1 cellular context compared by ENCODE assay signal in the genomic region with DNA sequence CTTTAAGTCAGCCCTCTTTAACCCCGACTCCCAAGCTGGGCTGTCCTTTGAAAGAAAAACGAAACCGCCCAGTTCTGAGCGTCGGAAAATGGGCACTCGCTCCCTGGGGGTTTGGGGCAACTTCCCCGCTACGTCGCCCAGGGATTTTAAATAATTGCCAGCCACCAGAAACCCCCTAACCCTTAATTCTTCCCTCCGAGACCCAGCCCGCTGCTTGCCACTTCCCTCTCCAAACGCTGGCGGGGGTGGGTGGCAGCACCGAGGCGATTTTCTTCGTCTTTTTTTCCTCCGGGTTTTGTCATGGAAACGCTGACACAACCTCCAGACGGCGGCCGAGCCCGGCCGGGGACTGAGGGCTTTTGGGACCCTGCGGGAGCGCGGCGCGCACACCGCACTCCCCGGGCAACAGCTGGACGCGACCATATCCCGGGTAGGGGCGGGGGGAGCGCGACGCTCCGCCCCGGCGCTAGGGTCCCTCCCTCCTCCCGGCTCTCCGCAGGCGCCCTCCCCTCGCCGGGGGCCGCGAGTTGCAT.
TF ChIP-seq lines count a peak whose summit lies in the region.

A gene (plus strand): TSS at position 532 of the 533 bp plus-strand sequence.

TF ChIP-seq in H1, 55 proteins besides CTCF, POLR2A, EP300 and RAD21 (continued from another document):
- no peak for TF ChIP-seq TEAD4 (IDR thresholded peaks at IDR 0.05; ENCODE audit: low read depth, low read length)
- TF ChIP-seq EGR1 (IDR thresholded peaks at IDR 0.05; ENCODE audit: borderline replicate concordance, low read depth, low read length), result peak; percentile 91
- TF ChIP-seq SP4 (IDR thresholded peaks at IDR 0.05; ENCODE audit: low read length), result peak; percentile 32
- TF ChIP-seq, protein P1, sequence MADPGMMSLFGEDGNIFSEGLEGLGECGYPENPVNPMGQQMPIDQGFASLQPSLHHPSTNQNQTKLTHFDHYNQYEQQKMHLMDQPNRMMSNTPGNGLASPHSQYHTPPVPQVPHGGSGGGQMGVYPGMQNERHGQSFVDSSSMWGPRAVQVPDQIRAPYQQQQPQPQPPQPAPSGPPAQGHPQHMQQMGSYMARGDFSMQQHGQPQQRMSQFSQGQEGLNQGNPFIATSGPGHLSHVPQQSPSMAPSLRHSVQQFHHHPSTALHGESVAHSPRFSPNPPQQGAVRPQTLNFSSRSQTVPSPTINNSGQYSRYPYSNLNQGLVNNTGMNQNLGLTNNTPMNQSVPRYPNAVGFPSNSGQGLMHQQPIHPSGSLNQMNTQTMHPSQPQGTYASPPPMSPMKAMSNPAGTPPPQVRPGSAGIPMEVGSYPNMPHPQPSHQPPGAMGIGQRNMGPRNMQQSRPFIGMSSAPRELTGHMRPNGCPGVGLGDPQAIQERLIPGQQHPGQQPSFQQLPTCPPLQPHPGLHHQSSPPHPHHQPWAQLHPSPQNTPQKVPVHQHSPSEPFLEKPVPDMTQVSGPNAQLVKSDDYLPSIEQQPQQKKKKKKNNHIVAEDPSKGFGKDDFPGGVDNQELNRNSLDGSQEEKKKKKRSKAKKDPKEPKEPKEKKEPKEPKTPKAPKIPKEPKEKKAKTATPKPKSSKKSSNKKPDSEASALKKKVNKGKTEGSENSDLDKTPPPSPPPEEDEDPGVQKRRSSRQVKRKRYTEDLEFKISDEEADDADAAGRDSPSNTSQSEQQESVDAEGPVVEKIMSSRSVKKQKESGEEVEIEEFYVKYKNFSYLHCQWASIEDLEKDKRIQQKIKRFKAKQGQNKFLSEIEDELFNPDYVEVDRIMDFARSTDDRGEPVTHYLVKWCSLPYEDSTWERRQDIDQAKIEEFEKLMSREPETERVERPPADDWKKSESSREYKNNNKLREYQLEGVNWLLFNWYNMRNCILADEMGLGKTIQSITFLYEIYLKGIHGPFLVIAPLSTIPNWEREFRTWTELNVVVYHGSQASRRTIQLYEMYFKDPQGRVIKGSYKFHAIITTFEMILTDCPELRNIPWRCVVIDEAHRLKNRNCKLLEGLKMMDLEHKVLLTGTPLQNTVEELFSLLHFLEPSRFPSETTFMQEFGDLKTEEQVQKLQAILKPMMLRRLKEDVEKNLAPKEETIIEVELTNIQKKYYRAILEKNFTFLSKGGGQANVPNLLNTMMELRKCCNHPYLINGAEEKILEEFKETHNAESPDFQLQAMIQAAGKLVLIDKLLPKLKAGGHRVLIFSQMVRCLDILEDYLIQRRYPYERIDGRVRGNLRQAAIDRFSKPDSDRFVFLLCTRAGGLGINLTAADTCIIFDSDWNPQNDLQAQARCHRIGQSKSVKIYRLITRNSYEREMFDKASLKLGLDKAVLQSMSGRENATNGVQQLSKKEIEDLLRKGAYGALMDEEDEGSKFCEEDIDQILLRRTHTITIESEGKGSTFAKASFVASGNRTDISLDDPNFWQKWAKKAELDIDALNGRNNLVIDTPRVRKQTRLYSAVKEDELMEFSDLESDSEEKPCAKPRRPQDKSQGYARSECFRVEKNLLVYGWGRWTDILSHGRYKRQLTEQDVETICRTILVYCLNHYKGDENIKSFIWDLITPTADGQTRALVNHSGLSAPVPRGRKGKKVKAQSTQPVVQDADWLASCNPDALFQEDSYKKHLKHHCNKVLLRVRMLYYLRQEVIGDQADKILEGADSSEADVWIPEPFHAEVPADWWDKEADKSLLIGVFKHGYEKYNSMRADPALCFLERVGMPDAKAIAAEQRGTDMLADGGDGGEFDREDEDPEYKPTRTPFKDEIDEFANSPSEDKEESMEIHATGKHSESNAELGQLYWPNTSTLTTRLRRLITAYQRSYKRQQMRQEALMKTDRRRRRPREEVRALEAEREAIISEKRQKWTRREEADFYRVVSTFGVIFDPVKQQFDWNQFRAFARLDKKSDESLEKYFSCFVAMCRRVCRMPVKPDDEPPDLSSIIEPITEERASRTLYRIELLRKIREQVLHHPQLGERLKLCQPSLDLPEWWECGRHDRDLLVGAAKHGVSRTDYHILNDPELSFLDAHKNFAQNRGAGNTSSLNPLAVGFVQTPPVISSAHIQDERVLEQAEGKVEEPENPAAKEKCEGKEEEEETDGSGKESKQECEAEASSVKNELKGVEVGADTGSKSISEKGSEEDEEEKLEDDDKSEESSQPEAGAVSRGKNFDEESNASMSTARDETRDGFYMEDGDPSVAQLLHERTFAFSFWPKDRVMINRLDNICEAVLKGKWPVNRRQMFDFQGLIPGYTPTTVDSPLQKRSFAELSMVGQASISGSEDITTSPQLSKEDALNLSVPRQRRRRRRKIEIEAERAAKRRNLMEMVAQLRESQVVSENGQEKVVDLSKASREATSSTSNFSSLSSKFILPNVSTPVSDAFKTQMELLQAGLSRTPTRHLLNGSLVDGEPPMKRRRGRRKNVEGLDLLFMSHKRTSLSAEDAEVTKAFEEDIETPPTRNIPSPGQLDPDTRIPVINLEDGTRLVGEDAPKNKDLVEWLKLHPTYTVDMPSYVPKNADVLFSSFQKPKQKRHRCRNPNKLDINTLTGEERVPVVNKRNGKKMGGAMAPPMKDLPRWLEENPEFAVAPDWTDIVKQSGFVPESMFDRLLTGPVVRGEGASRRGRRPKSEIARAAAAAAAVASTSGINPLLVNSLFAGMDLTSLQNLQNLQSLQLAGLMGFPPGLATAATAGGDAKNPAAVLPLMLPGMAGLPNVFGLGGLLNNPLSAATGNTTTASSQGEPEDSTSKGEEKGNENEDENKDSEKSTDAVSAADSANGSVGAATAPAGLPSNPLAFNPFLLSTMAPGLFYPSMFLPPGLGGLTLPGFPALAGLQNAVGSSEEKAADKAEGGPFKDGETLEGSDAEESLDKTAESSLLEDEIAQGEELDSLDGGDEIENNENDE (IDR thresholded peaks at IDR 0.05; ENCODE audit: insufficient replicate concordance, low read length), result no peak
- peak; percentile 87; the same call in 1 of the 2 replicates for TF ChIP-seq TCF12 (IDR thresholded peaks at IDR 0.05; ENCODE audit: low read depth, low read length)
- TF ChIP-seq FOSL1 (IDR thresholded peaks at IDR 0.05; ENCODE audit: insufficient read depth, low read depth, low read length), result peak; percentile 90
- TF ChIP-seq SP1 (IDR thresholded peaks at IDR 0.05; ENCODE audit: low read depth, low read length), result 0 out of 2 replicates have a peak, but pooled peaks have one; percentile 44
- peak; percentile 38; the same call in 1 of the 2 replicates for TF ChIP-seq BRCA1 (IDR thresholded peaks at IDR 0.05; ENCODE audit: low read depth, low read length)
- peak; percentile 92 for TF ChIP-seq CTBP2 (IDR thresholded peaks at IDR 0.05; ENCODE audit: borderline replicate concordance, insufficient read depth, insufficient read length, low read length)
- peak; percentile 73; the same call in 1 of the 2 replicates for TF ChIP-seq JUND (IDR thresholded peaks at IDR 0.05; ENCODE audit: low read length)
- TF ChIP-seq KDM1A (IDR thresholded peaks at IDR 0.05; ENCODE audit: borderline replicate concordance, low read length), result no peak
- TF ChIP-seq, protein P2, sequence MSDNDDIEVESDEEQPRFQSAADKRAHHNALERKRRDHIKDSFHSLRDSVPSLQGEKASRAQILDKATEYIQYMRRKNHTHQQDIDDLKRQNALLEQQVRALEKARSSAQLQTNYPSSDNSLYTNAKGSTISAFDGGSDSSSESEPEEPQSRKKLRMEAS (IDR thresholded peaks at IDR 0.05), result peak; percentile 32; the same call in 1 of the 2 replicates
